8 cellular contexts compared by ENCODE assay signal in genomic region chr7:106768324-106768751, GRCh38.
DNase-seq lines count a peak whose midpoint lies in the region; ATAC-seq and FAIRE-seq lines count a peak whose summit lies in the region.

No MANE protein-coding gene starts in this region.

- ATAC-seq in GM19023 (IDR thresholded peaks at IDR 0.05; ENCODE audit: unreplicated experiment) (peak; percentile 68), HG02870 (IDR thresholded peaks at IDR 0.05; ENCODE audit: unreplicated experiment) (peak; percentile 66), GM19324 (IDR thresholded peaks at IDR 0.05; ENCODE audit: low FRiP score, unreplicated experiment) (no peak)

- H3K36me3 Mint-ChIP-seq in T-helper 2 cell treated with Interferon-gamma antibody and Interleukin-4, amounts not matched to agents 5 μg/mL and 100 μg/mL, for 36 hours (ENCODE audit: low read depth): no peaks in the 10 kb centered on the region

- DNase-seq in T-helper 2 cell treated with Interferon-gamma antibody and Interleukin-4, amounts not matched to agents 5 μg/mL and 100 μg/mL, for 36 hours (ENCODE audit: low spot score): no peak
- peak; percentile 54 for DNase-seq in renal cortical epithelial cell (ENCODE audit: low read depth)
- DNase-seq in head of caudate nucleus: no peak
- no peak for DNase-seq in urothelium cell line (ENCODE audit: low spot score)
- DNase-seq in DMS 273 (lab: John Stamatoyannopoulos, UW; ENCODE audit: unreplicated experiment): no peak

- FAIRE-seq in urothelium cell line (lab: Jason Lieb, UNC): no peak

- peak overlapping the region; percentile 75 for H3K4me3 Mint-ChIP-seq in T-helper 2 cell treated with Interferon-gamma antibody and Interleukin-4, amounts not matched to agents 5 μg/mL and 100 μg/mL, for 36 hours

- H3K4me1 Mint-ChIP-seq in T-helper 2 cell treated with Interferon-gamma antibody and Interleukin-4, amounts not matched to agents 5 μg/mL and 100 μg/mL, for 36 hours (ENCODE audit: low read depth): peaks cover 36% of the 10 kb centered on the region

- peak overlapping the region; percentile 81 for H3K27ac Mint-ChIP-seq in T-helper 2 cell treated with Interferon-gamma antibody and Interleukin-4, amounts not matched to agents 5 μg/mL and 100 μg/mL, for 36 hours

- intact Hi-C loops in head of caudate nucleus (cut with DNase I): no loop called here

- H3K9me3 Mint-ChIP-seq in T-helper 2 cell treated with Interferon-gamma antibody and Interleukin-4, amounts not matched to agents 5 μg/mL and 100 μg/mL, for 36 hours: peaks cover 2% of the 10 kb centered on the region

- H3K27me3 Mint-ChIP-seq in T-helper 2 cell treated with Interferon-gamma antibody and Interleukin-4, amounts not matched to agents 5 μg/mL and 100 μg/mL, for 36 hours (ENCODE audit: low read depth): no peaks in the 10 kb centered on the region
